Comparison of ENCODE assay signal across 10 cellular contexts in the genomic region with DNA sequence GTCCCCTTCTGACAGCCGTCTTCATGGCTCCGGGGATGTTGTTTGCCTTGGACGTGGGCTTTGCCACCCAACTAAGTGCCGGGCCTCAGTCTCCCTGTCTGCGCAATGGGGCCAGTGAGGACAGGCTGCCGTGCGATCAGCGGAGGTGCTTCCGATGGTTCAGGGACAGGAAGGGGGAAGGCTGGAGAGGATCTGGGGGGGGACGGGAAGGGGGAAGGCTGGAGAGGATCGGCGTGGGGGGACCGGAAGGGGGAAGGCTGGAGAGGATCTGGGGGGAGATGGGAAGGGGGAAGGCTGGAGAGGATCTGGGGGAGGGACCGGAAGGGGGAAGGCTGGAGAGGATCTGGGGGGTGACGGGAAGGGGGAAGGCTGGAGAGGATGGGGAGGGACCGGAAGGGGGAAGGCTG. TPM values are rescaled to one million over a fixed set of nuclear protein-coding genes. Genes with fewer than 3 reads are reported as not detected.
A peak's percentile ranks its signal among the peaks of the same experiment; 100 is the strongest.
DNase-seq lines count a peak whose midpoint lies in the region; ATAC-seq and TF ChIP-seq lines count a peak whose summit lies in the region.
"Had no signal": no experiment of that assay in that cellular context is flagged by ENCODE, and none has a peak within 500 bp of the region (broad histone marks: within the 10 kb centered on the region; RNA-seq: fewer than 3 reads in every experiment).

No MANE protein-coding gene starts in this region.

- TF ChIP-seq CTCF in H9 (conservative IDR thresholded peaks at IDR 0.05) (no peak), astrocyte of the cerebellum (IDR thresholded peaks at IDR 0.05; ENCODE audit: low read depth, low read length, missing control alignments) (no peak)
- TF ChIP-seq CTCF in CD8-positive, alpha-beta T cell (IDR thresholded peaks at IDR 0.05) = no peak

- H3K27ac ChIP-seq in ACC112 (ENCODE audit: low read depth, low read length) = peak overlapping the region; percentile 2; the same call in 1 of the 2 replicates
- no peak overlapping the region for H3K27ac ChIP-seq in H9 (ENCODE audit: insufficient read length, low read depth, low read length)
- H3K27ac ChIP-seq in layer of hippocampus (ENCODE audit: low read depth, low read length) = peak overlapping the region; percentile 1
- no peak overlapping the region for H3K27ac ChIP-seq in CD8-positive, alpha-beta T cell (ENCODE audit: low read depth, low read length)
- H3K27ac ChIP-seq: parathyroid adenoma had no signal

- no peak overlapping the region; a peak in 1 of 7 replicates for H3K27ac Mint-ChIP-seq in H9
- no peak overlapping the region for H3K27ac Mint-ChIP-seq in CD8-positive, alpha-beta T cell
- H3K27ac Mint-ChIP-seq: activated naive CD8-positive, alpha-beta T cell had no signal

- peak overlapping the region in 1 of 2 experiments; percentile 78; a peak in 1 of 5 replicates for H3K4me3 Mint-ChIP-seq in H9
- no peak overlapping the region for H3K4me3 Mint-ChIP-seq in CD8-positive, alpha-beta T cell

- no peak overlapping the region for H3K56ac ChIP-seq in H9 (ENCODE audit: insufficient read length, low read depth, low read length)

- no peak overlapping the region for H2BK15ac ChIP-seq in H9 (ENCODE audit: low read depth, low read length)

- no peak overlapping the region for H3K23ac ChIP-seq in H9 (ENCODE audit: insufficient read length, low read depth, low read length)

- no peaks in the 10 kb centered on the region for H3K9me3 Mint-ChIP-seq in H9
- no peaks in the 10 kb centered on the region for H3K9me3 Mint-ChIP-seq in CD8-positive, alpha-beta T cell

- no peak overlapping the region for H4K8ac ChIP-seq in H9 (replicated peaks; ENCODE audit: insufficient read length, low read depth, low read length)

- WGBS in H9 (ENCODE audit: extremely low coverage, insufficient read length, low lambda C conversion rate) = no CpG with 5 or more reads among the region's 16 CpGs

- peaks cover 3% of the 10 kb centered on the region for H4K20me1 ChIP-seq in H9 (ENCODE audit: control insufficient read depth, insufficient read depth, insufficient read length)

- H3K36me3 Mint-ChIP-seq in H9 (ENCODE audit: insufficient read depth in 1 of 3, low read depth in 3 of 3) = peaks cover 0 to 2% (median 0%) of the 10 kb centered on the region in 3 experiments; a peak in 1 of 7 replicates
- no peaks in the 10 kb centered on the region for H3K36me3 Mint-ChIP-seq in CD8-positive, alpha-beta T cell
- H3K36me3 Mint-ChIP-seq: activated naive CD8-positive, alpha-beta T cell had no signal

- no peak for ATAC-seq in CD8-positive, alpha-beta T cell
- ATAC-seq in HG03196 (IDR thresholded peaks at IDR 0.05; ENCODE audit: unreplicated experiment) (no peak), HG02588 (IDR thresholded peaks at IDR 0.05; ENCODE audit: unreplicated experiment) (no peak)

- no peak overlapping the region for H4K5ac ChIP-seq in H9 (ENCODE audit: insufficient read length, low read depth, low read length)

- H2BK12ac ChIP-seq in H9 (ENCODE audit: insufficient read length, low read depth, low read length) = no peak overlapping the region

- H3K9ac ChIP-seq in H9 (ENCODE audit: extremely low read depth, insufficient read length, low read length) = no peak overlapping the region
- H3K9ac ChIP-seq: parathyroid adenoma had no signal

- no peak overlapping the region for H2BK5ac ChIP-seq in H9 (ENCODE audit: insufficient read length, low read length)

- H3K4ac ChIP-seq in H9 (ENCODE audit: low read depth, low read length) = no peak overlapping the region

- H3K14ac ChIP-seq in H9 (ENCODE audit: insufficient read depth, low read length) = no peak overlapping the region

- H3K79me1 ChIP-seq in H9 (ENCODE audit: insufficient read depth, low read depth, low read length, poor library complexity, severe bottlenecking) = no peaks in the 10 kb centered on the region

- no peak overlapping the region for H2BK120ac ChIP-seq in H9 (ENCODE audit: low read depth, low read length, poor library complexity, severe bottlenecking)

- H3K36me3 ChIP-seq in ACC112 (ENCODE audit: insufficient read depth, low read length) = no peaks in the 10 kb centered on the region
- H3K36me3 ChIP-seq in CD8-positive, alpha-beta T cell (ENCODE audit: insufficient read depth, low read length) = no peaks in the 10 kb centered on the region

- intact Hi-C loops in CD8-positive, alpha-beta T cell (cut with DNase I, micrococcal nuclease) = loop anchor here in 1 of 2 experiments (10.0 kb wide), 1 partner anchor 727 kb away; no protein-coding TSS in a partner anchor

- H3K79me2 ChIP-seq in ACC112 (ENCODE audit: control insufficient read depth, insufficient read depth, low read length, unreplicated experiment) (no peaks in the 10 kb centered on the region), H9 (ENCODE audit: insufficient read depth, low read length) (no peaks in the 10 kb centered on the region; the same call in 1 of the 2 replicates)
- H3K79me2 ChIP-seq: parathyroid adenoma had no signal

- peaks cover 21% of the 10 kb centered on the region for H3K23me2 ChIP-seq in H9 (ENCODE audit: insufficient read length, low read depth, low read length, poor library complexity, severe bottlenecking)

- H2BK20ac ChIP-seq in H9 (ENCODE audit: low read depth, low read length, poor library complexity, severe bottlenecking) = no peak overlapping the region

- H3K27me3 Mint-ChIP-seq in H9 (ENCODE audit: low read depth) = peaks cover 38% of the 10 kb centered on the region
- H3K27me3 Mint-ChIP-seq in CD8-positive, alpha-beta T cell (ENCODE audit: low read depth) = peaks cover 23% of the 10 kb centered on the region

- H3K4me1 Mint-ChIP-seq in H9 = peaks cover 2 to 23% of the 10 kb centered on the region in 2 experiments; a peak in 3 of 4 replicates
- H3K4me1 Mint-ChIP-seq in CD8-positive, alpha-beta T cell (ENCODE audit: low read depth) = peaks cover 12% of the 10 kb centered on the region

- H3K18ac ChIP-seq in H9 (ENCODE audit: insufficient read length, low read depth, low read length) = no peak overlapping the region

- H3K9me3 ChIP-seq in H9 (ENCODE audit: control insufficient read depth, low read depth, low read length) = no peaks in the 10 kb centered on the region
- no peaks in the 10 kb centered on the region for H3K9me3 ChIP-seq in CD8-positive, alpha-beta T cell (ENCODE audit: low read length)

- no peak overlapping the region for H2AFZ ChIP-seq in ACC112 (ENCODE audit: low read length, unreplicated experiment)
- no peak overlapping the region for H2AFZ ChIP-seq in H9 (ENCODE audit: low read length)

- CTCF ChIA-PET in CD8-positive, alpha-beta T cell (lab: Charles Lee) = no interaction called here

- POLR2A ChIA-PET in CD8-positive, alpha-beta T cell (lab: Charles Lee) = no interaction called here

- H2AK5ac ChIP-seq in H9 (ENCODE audit: insufficient read length, low read length) = no peak overlapping the region

- H4K91ac ChIP-seq in H9 (ENCODE audit: insufficient read length, low read depth, low read length) = no peak overlapping the region

- H3K4me3 ChIP-seq in ACC112 (ENCODE audit: low read depth, low read length) (peak overlapping the region; percentile 72), astrocyte of the cerebellum (ENCODE audit: low read depth, low read length) (peak overlapping the region; percentile 45)
- no peak overlapping the region for H3K4me3 ChIP-seq in CD8-positive, alpha-beta T cell (ENCODE audit: low read depth, low read length)

- peaks cover 7% of the 10 kb centered on the region for H3K4me1 ChIP-seq in ACC112 (ENCODE audit: control insufficient read depth, insufficient read depth, low read length, unreplicated experiment)
- H3K4me1 ChIP-seq in H9 (ENCODE audit: insufficient read depth, low read length) = no peaks in the 10 kb centered on the region
- H3K4me1 ChIP-seq in CD8-positive, alpha-beta T cell (ENCODE audit: insufficient read depth, low read length) = peaks cover 25% of the 10 kb centered on the region

- no peak overlapping the region for H3K4me2 ChIP-seq in H9 (ENCODE audit: insufficient read depth, insufficient read length, low read length)

- H3K27me3 ChIP-seq in ACC112 (ENCODE audit: insufficient read depth, low read length) (0 out of 2 replicates have a peak, but pooled peaks cover 5% of the 10 kb centered on the region), H9 (ENCODE audit: insufficient read depth, low read length) (no peaks in the 10 kb centered on the region; the same call in 1 of the 2 replicates), layer of hippocampus (ENCODE audit: control insufficient read depth, insufficient read depth, low read length) (peaks cover 8% of the 10 kb centered on the region)
- H3K27me3 ChIP-seq in CD8-positive, alpha-beta T cell (ENCODE audit: insufficient read depth, low read length) = peaks cover 11% of the 10 kb centered on the region

- in situ Hi-C loops in astrocyte of the cerebellum (cut with HindIII; ENCODE audit: low sequenced_read_pairs) = no loop called here

- DNase-seq in H9 (peak; percentile 28), astrocyte of the cerebellum (ENCODE audit: low read depth) (no peak), amniotic stem cell (lab: John Stamatoyannopoulos, UW) (no peak)
- DNase-seq in CD8-positive, alpha-beta T cell = no peak

- H3T11ph ChIP-seq in H9 (ENCODE audit: low read length) = no peak overlapping the region

RNA-seq across cellular contexts. Expression of gene MMP17, which starts 3.4 kb away (rescaled TPM):
- 14.8 and 16.0 TPM in 2 replicates for total RNA-seq in H9 (2021)
- under 1 TPM; 0.33 to 0.90 TPM for total RNA-seq in CD8-positive, alpha-beta T cell

Comparison
In these comparisons a context has a peak if more than half of its experiments do, and no peak if none do; other contexts are left out.
1. H3K27ac ChIP-seq: peak in ACC112 (single experiment) and layer of hippocampus (single experiment); none in H9 (single experiment) and CD8-positive, alpha-beta T cell (single experiment).